ENCODE assay signal across 8 cellular contexts in genomic region chr1:149886112-149886395, GRCh38. TPM values are rescaled to one million over a fixed set of nuclear protein-coding genes. Genes with fewer than 3 reads are reported as not detected.
DNase-seq lines count a peak whose midpoint lies in the region; ATAC-seq, FAIRE-seq and TF ChIP-seq lines count a peak whose summit lies in the region.
"Not testable (repeated sequence)": the region's sequence is repeated elsewhere in the genome, so short reads cannot be mapped to it uniquely, and the experiment has no call there.

No MANE protein-coding gene starts in this region.

- not testable (repeated sequence) for ATAC-seq in PC-3; naive thymus-derived CD4-positive, alpha-beta T cell

- peaks cover 12% of the 10 kb centered on the region for H3F3A ChIP-seq in PC-3 (ENCODE audit: low read length, unreplicated experiment)

- H3K4me3 ChIP-seq in AG04449 (ENCODE audit: low read depth, low read length) (peak overlapping the region; percentile 69), PC-3 (ENCODE audit: low read length) (peak overlapping the region; percentile 77), astrocyte (ENCODE audit: insufficient read depth, low read depth, low read length) (peak overlapping the region; percentile 88), esophagus (ENCODE audit: low read depth in 1 of 2, low read length in 2 of 2) (peak overlapping the region; percentile 60 to 71), iPS-15b (ENCODE audit: low read depth, low read length) (peak overlapping the region; percentile 83), stomach (peak overlapping the region; percentile 48 to 74 (median 58))
- peak overlapping the region; percentile 97 for H3K4me3 ChIP-seq in naive thymus-derived CD4-positive, alpha-beta T cell (ENCODE audit: low read length)

- not testable (repeated sequence) for H3K27ac Mint-ChIP-seq in astrocyte (ENCODE audit: unreplicated experiment); naive thymus-derived CD4-positive, alpha-beta T cell

- TSS peak; percentile 64 for BruUV-seq in PC-3 (replicated peaks; lab: Mats Ljungman, UMichigan)

- intact Hi-C loops in PC-3 (cut with micrococcal nuclease); naive thymus-derived CD4-positive, alpha-beta T cell (cut with micrococcal nuclease); stomach (cut with DNase I; ENCODE audit: low total_unique reads): not testable (repeated sequence)

- not testable (repeated sequence) for TF ChIP-seq EP300 in stomach (IDR thresholded peaks at IDR 0.05)

- not testable (repeated sequence) for H3K27me3 Mint-ChIP-seq in astrocyte (ENCODE audit: low read depth, unreplicated experiment); naive thymus-derived CD4-positive, alpha-beta T cell

- WGBS in esophagus, 2 donors = 0% methylated on average over 15 to 19 of the region's 19 CpGs
- WGBS in stomach, 5 donors = 0 to 1% (median 0%) methylated on average over 10 to 19 of the region's 19 CpGs

- not testable (repeated sequence) for H3K27me3 ChIP-seq in PC-3 (ENCODE audit: low read length); astrocyte (ENCODE audit: insufficient read depth, low read length); esophagus (ENCODE audit: control insufficient read depth in 1 of 2, insufficient read depth in 2 of 2, low read length in 2 of 2); iPS-15b (ENCODE audit: control insufficient read depth, insufficient read depth, low read length); naive thymus-derived CD4-positive, alpha-beta T cell (ENCODE audit: control insufficient read depth in 2 of 2, insufficient read depth in 2 of 2, low read length in 2 of 2); stomach

- not testable (repeated sequence) for H3K9me3 ChIP-seq in PC-3 (ENCODE audit: low read length); astrocyte (ENCODE audit: insufficient read depth, low read depth, low read length); esophagus (ENCODE audit: control insufficient read depth in 2 of 2, insufficient read depth in 1 of 2, low read depth in 1 of 2, low read length in 1 of 2); iPS-15b (ENCODE audit: control insufficient read depth, insufficient read depth, low read length); naive thymus-derived CD4-positive, alpha-beta T cell (ENCODE audit: control insufficient read depth in 2 of 3, low read length in 3 of 3); stomach

- peak; percentile 82 for TF ChIP-seq POLR2A in GM19193 (IDR thresholded peaks at IDR 0.05; ENCODE audit: extremely low read depth, insufficient read depth, insufficient read length)
- not testable (repeated sequence) for TF ChIP-seq POLR2A in stomach (IDR thresholded peaks at IDR 0.05)

- not testable (repeated sequence) for H3K36me3 ChIP-seq in PC-3 (ENCODE audit: low read depth, low read length); astrocyte (ENCODE audit: insufficient read depth, low read length); esophagus (ENCODE audit: control insufficient read depth in 2 of 2, insufficient read depth in 2 of 2, low read length in 1 of 2); iPS-15b (ENCODE audit: control insufficient read depth, insufficient read depth, low read length); naive thymus-derived CD4-positive, alpha-beta T cell (ENCODE audit: control insufficient read depth in 2 of 3, insufficient read depth in 3 of 3, low read length in 3 of 3); stomach

- H3K27ac ChIP-seq in PC-3 (ENCODE audit: low read length) = peak overlapping the region; percentile 91
- H3K27ac ChIP-seq in astrocyte (ENCODE audit: low read depth, low read length) = peak overlapping the region; percentile 95
- H3K27ac ChIP-seq in esophagus (ENCODE audit: low read depth in 2 of 2, low read length in 1 of 2) = peak overlapping the region; percentile 91 to 100
- peak overlapping the region; percentile 93 for H3K27ac ChIP-seq in naive thymus-derived CD4-positive, alpha-beta T cell (ENCODE audit: low read depth, low read length)
- H3K27ac ChIP-seq in stomach = peak overlapping the region; percentile 93 to 100 (median 100)

- H4K20me1 ChIP-seq in PC-3 (ENCODE audit: low read length) = not testable (repeated sequence)
- H4K20me1 ChIP-seq in astrocyte (ENCODE audit: insufficient read depth, low read length) = peaks cover 16% of the 10 kb centered on the region

- H3K9ac ChIP-seq in PC-3 (ENCODE audit: low read length) = peak overlapping the region; percentile 90
- peak overlapping the region; percentile 97 for H3K9ac ChIP-seq in astrocyte (ENCODE audit: low read length)
- H3K9ac ChIP-seq in iPS-15b (ENCODE audit: low read depth, low read length) = peak overlapping the region; percentile 98

- H3K79me2 ChIP-seq in PC-3 (ENCODE audit: low read length) = peaks cover 19% of the 10 kb centered on the region; the same call in 1 of the 2 replicates
- peaks cover 17% of the 10 kb centered on the region for H3K79me2 ChIP-seq in astrocyte (ENCODE audit: insufficient read depth, low read length)

- not testable (repeated sequence) for H3K4me3 Mint-ChIP-seq in astrocyte (ENCODE audit: unreplicated experiment); naive thymus-derived CD4-positive, alpha-beta T cell

- FAIRE-seq in astrocyte (lab: Jason Lieb, UNC) = not testable (repeated sequence)

- not testable (repeated sequence) for TF ChIP-seq CTCF in AG04449 (IDR thresholded peaks at IDR 0.05; ENCODE audit: insufficient read depth, low read length, missing control alignments); PC-3 (conservative IDR thresholded peaks at IDR 0.05; ENCODE audit: low read depth, low read length); astrocyte (IDR thresholded peaks at IDR 0.05; ENCODE audit: insufficient read depth, low read depth, low read length); stomach (IDR thresholded peaks at IDR 0.05)

- H3K9me2 ChIP-seq in PC-3 (replicated peaks; ENCODE audit: low read length) = not testable (repeated sequence)

- H3K9me3 Mint-ChIP-seq in astrocyte (ENCODE audit: unreplicated experiment); naive thymus-derived CD4-positive, alpha-beta T cell: not testable (repeated sequence)

- not testable (repeated sequence) for H3K36me3 Mint-ChIP-seq in astrocyte (ENCODE audit: low read depth, unreplicated experiment); naive thymus-derived CD4-positive, alpha-beta T cell

- H3K4me1 Mint-ChIP-seq in astrocyte (ENCODE audit: low read depth, unreplicated experiment) = not testable (repeated sequence)
- peaks cover 12 to 20% (median 17%) of the 10 kb centered on the region in 7 donors for H3K4me1 Mint-ChIP-seq in naive thymus-derived CD4-positive, alpha-beta T cell

- CTCF ChIA-PET in AG04449 (lab: Yijun Ruan, JAX) = interaction anchor here (0.7 to 1.0 kb wide), 2 partner anchors 36 to 40 kb away, joined by 3 read pairs; no protein-coding TSS in a partner anchor
- CTCF ChIA-PET in PC-3 (lab: Charles Lee) = not testable (repeated sequence)
- CTCF ChIA-PET in naive thymus-derived CD4-positive, alpha-beta T cell (lab: Charles Lee) = interaction anchor here (0.7 to 2.9 kb wide), 3 partner anchors 36 to 76 kb away, joined by 3 to 13 read pairs (median 5); no protein-coding TSS in a partner anchor

- H2AFZ ChIP-seq in PC-3 (ENCODE audit: low read length); astrocyte (ENCODE audit: low read depth, low read length): not testable (repeated sequence)

- DNase-seq in AG04449 (ENCODE audit: low read depth, low spot score); PC-3; naive thymus-derived CD4-positive, alpha-beta T cell; stomach: not testable (repeated sequence)
- DNase-seq in astrocyte (ENCODE audit: low read depth) = peak; percentile 12

- POLR2A ChIA-PET in AG04449 (lab: Yijun Ruan, JAX) = interaction anchor here (0.9 to 3.7 kb wide), 12 partner anchors 14 to 306 kb away, joined by 3 to 39 read pairs (median 7); partner anchors contain the start of genes BOLA1, OTUD7B and VPS45
- POLR2A ChIA-PET in PC-3 (lab: Charles Lee; ENCODE audit: unreplicated experiment) = interaction anchor here (0.6 kb wide), 9 partner anchors 36 to 329 kb away, joined by 3 to 6 read pairs (median 3); no protein-coding TSS in a partner anchor
- POLR2A ChIA-PET in naive thymus-derived CD4-positive, alpha-beta T cell (lab: Charles Lee) = interaction anchor here (0.6 to 9.2 kb wide), 34 partner anchors 9 to 1396 kb away, joined by 3 to 547 read pairs (median 9); partner anchors contain the start of genes ANP32E, APH1A, BOLA1 and OTUD7B

- H3K4me2 ChIP-seq in PC-3 (ENCODE audit: low read length) (peak overlapping the region; percentile 82), astrocyte (ENCODE audit: low read length) (peak overlapping the region; percentile 93)

- peaks cover 27% of the 10 kb centered on the region for H3K4me1 ChIP-seq in PC-3 (ENCODE audit: insufficient read depth, low read length)
- peaks cover 10% of the 10 kb centered on the region for H3K4me1 ChIP-seq in astrocyte (ENCODE audit: insufficient read depth, low read length)
- not testable (repeated sequence) for H3K4me1 ChIP-seq in esophagus (ENCODE audit: control insufficient read depth in 2 of 2, insufficient read depth in 2 of 2, low read length in 1 of 2); iPS-15b (ENCODE audit: control insufficient read depth, insufficient read depth, low read length)
- peaks cover 17 to 31% of the 10 kb centered on the region in 2 donors for H3K4me1 ChIP-seq in naive thymus-derived CD4-positive, alpha-beta T cell (ENCODE audit: control insufficient read depth in 2 of 2, insufficient read depth in 2 of 2, low read length in 2 of 2)
- H3K4me1 ChIP-seq in stomach = peaks cover 18 to 34% (median 25%) of the 10 kb centered on the region in 4 donors

RNA-seq across cellular contexts. Expression of gene BOLA1, which starts 13.3 kb away (rescaled TPM):
- total RNA-seq in PC-3 (2014; rRNA removed) = 27.6 and 38.6 TPM in 2 replicates
- total RNA-seq in astrocyte = 6.1 and 7.0 TPM in 2 replicates
- polyA plus RNA-seq in esophagus = 10 to 100 TPM; 20.6 to 31.0 TPM
- 10 to 100 TPM in 3 of 5 experiments, 1 to 10 TPM in 2; 7.8 to 28.9 (median 18.2) TPM for total RNA-seq in naive thymus-derived CD4-positive, alpha-beta T cell
- 10 to 100 TPM; 38.2 to 50.9 TPM for polyA plus RNA-seq in naive thymus-derived CD4-positive, alpha-beta T cell
- total RNA-seq in stomach = 10 to 100 TPM in 4 of 5 donors, 1 to 10 TPM in 1; 2.9 to 48.4 (median 13.8) TPM
- 10 to 100 TPM; 31.0 to 48.7 (median 32.9) TPM for polyA plus RNA-seq in stomach

RNA-seq across cellular contexts. Expression of gene SV2A, which starts 31.6 kb away (rescaled TPM):
- total RNA-seq in PC-3 (2014; rRNA removed) (not detected in 2 replicates), astrocyte (6.4 and 6.8 TPM in 2 replicates), stomach (1 to 10 TPM in 3 of 5 donors, under 1 TPM in 1, not detected in 1; 0.58 to 4.6 (median 2.3) TPM)
- polyA plus RNA-seq in esophagus (under 1 TPM; 0.49 to 0.67 TPM), stomach (1 to 10 TPM in 1 of 3 donors, under 1 TPM in 2; 0.46 to 1.4 (median 1.00) TPM)
- 10 to 100 TPM in 1 of 5 experiments, 1 to 10 TPM in 4; 2.6 to 18.8 (median 3.1) TPM for total RNA-seq in naive thymus-derived CD4-positive, alpha-beta T cell
- polyA plus RNA-seq in naive thymus-derived CD4-positive, alpha-beta T cell = 1 to 10 TPM; 1.3 to 2.1 TPM

RNA-seq across cellular contexts. Expression of gene SF3B4, which starts 41.5 kb away (rescaled TPM):
- total RNA-seq in PC-3 (2014; rRNA removed) (23.5 and 28.1 TPM in 2 replicates), astrocyte (73.2 and 74.0 TPM in 2 replicates), stomach (10 to 100 TPM in 4 of 5 donors, 1 to 10 TPM in 1; 9.4 to 36.5 (median 19.3) TPM)
- polyA plus RNA-seq in esophagus (10 to 100 TPM; 30.2 to 40.1 TPM), stomach (10 to 100 TPM; 23.3 to 31.7 (median 30.5) TPM)
- total RNA-seq in naive thymus-derived CD4-positive, alpha-beta T cell = 100 to 1,000 TPM in 1 of 5 experiments, 10 to 100 TPM in 4; 39.0 to 103 (median 43.4) TPM
- 100 to 1,000 TPM in 1 of 2 donors, 10 to 100 TPM in 1; 80.8 to 114 TPM for polyA plus RNA-seq in naive thymus-derived CD4-positive, alpha-beta T cell

RNA-seq across cellular contexts. Expression of gene MTMR11, which starts 50.6 kb away (rescaled TPM):
- total RNA-seq in PC-3 (2014; rRNA removed) = 5.1 and 7.0 TPM in 2 replicates
- total RNA-seq in astrocyte = 4.0 and 5.0 TPM in 2 replicates
- polyA plus RNA-seq in esophagus = 1 to 10 TPM; 5.0 to 7.4 TPM
- total RNA-seq in naive thymus-derived CD4-positive, alpha-beta T cell = 10 to 100 TPM in 1 of 5 experiments, 1 to 10 TPM in 4; 1.2 to 14.2 (median 3.6) TPM
- polyA plus RNA-seq in naive thymus-derived CD4-positive, alpha-beta T cell = not detected
- 100 to 1,000 TPM in 1 of 5 donors, 10 to 100 TPM in 2, 1 to 10 TPM in 2; 3.6 to 169 (median 22.2) TPM for total RNA-seq in stomach
- 1 to 10 TPM; 3.5 to 6.9 (median 6.4) TPM for polyA plus RNA-seq in stomach
